In the genomic region with DNA sequence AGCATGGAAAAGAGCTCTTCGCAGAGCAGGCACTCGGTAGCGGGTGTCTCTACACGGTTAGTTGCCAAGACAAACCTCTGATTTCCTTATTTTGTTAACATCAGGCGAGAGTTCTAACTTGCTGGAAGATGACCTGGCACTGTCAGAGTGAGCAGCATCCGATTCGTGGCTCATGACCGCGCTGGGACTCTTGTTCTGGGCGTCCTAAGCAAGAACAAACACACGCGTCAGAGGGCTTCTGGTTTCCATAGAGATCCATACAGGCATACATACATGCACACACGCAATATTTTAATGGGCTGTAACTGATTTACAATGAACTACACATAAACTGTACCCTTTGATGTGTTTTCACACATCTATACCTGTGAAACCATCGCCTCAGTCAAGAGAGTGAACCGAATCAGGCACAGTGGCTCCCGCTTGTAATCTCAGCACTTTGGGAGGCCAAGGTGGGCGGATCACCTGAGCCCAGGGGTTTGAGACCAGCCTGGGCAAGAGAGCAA, we compare ENCODE assay signal across 13 cellular contexts. TPM values are rescaled to one million over a fixed set of nuclear protein-coding genes. Genes with fewer than 3 reads are reported as not detected.
DNase-seq lines count a peak whose midpoint lies in the region; ATAC-seq and TF ChIP-seq lines count a peak whose summit lies in the region.
"Not testable (repeated sequence)": the region's sequence is repeated elsewhere in the genome, so short reads cannot be mapped to it uniquely, and the experiment has no call there.
"Had no signal": no experiment of that assay in that cellular context is flagged by ENCODE, and none has a peak within 500 bp of the region (broad histone marks: within the 10 kb centered on the region; RNA-seq: fewer than 3 reads in every experiment).

No MANE protein-coding gene starts in this region.

- not testable (repeated sequence) for H3K9me3 Mint-ChIP-seq in CD8-positive, alpha-beta T cell; central memory CD8-positive, alpha-beta T cell; naive thymus-derived CD4-positive, alpha-beta T cell; stimulated activated effector memory CD8-positive, alpha-beta T cell treated with anti-CD3 and anti-CD28 coated beads, Interleukin-12 subunit alpha, Interleukin-12 subunit beta, amount 100 ng/mL, for 72 hours

- H3K36me3 Mint-ChIP-seq in CD8-positive, alpha-beta T cell; central memory CD8-positive, alpha-beta T cell (ENCODE audit: insufficient read depth); naive thymus-derived CD4-positive, alpha-beta T cell; stimulated activated effector memory CD8-positive, alpha-beta T cell treated with anti-CD3 and anti-CD28 coated beads, Interleukin-12 subunit alpha, Interleukin-12 subunit beta, amount 100 ng/mL, for 72 hours: not testable (repeated sequence)

- intact Hi-C loops in CD8-positive, alpha-beta T cell (cut with DNase I, micrococcal nuclease); naive thymus-derived CD4-positive, alpha-beta T cell (cut with micrococcal nuclease); aorta (cut with DNase I): not testable (repeated sequence)

- not testable (repeated sequence) for DNase-seq in CD8-positive, alpha-beta T cell; central memory CD8-positive, alpha-beta T cell (ENCODE audit: low spot score in 2 of 2); naive thymus-derived CD4-positive, alpha-beta T cell; stimulated activated effector memory CD8-positive, alpha-beta T cell treated with anti-CD3 and anti-CD28 coated beads, Interleukin-12 subunit alpha, Interleukin-12 subunit beta, amount 100 ng/mL, for 72 hours (ENCODE audit: low spot score in 2 of 2); aorta

- not testable (repeated sequence) for H3K27me3 ChIP-seq in CD8-positive, alpha-beta T cell (ENCODE audit: insufficient read depth, low read length); naive thymus-derived CD4-positive, alpha-beta T cell (ENCODE audit: control insufficient read depth in 2 of 2, insufficient read depth in 2 of 2, low read length in 2 of 2); aorta (ENCODE audit: control insufficient read depth in 1 of 2, insufficient read depth in 2 of 2, low read length in 1 of 2)

- peak; percentile 84 for ATAC-seq in CD8-positive, alpha-beta T cell
- peak; percentile 94 for ATAC-seq in central memory CD8-positive, alpha-beta T cell (replicated peaks; ENCODE audit: extremely low read depth, poor library complexity, severe bottlenecking)
- ATAC-seq in naive thymus-derived CD4-positive, alpha-beta T cell, result peak; percentile 38
- peak; percentile 57 for ATAC-seq in stimulated activated effector memory CD8-positive, alpha-beta T cell treated with anti-CD3 and anti-CD28 coated beads, Interleukin-12 subunit alpha, Interleukin-12 subunit beta, amount 100 ng/mL, for 72 hours
- ATAC-seq in aorta (ENCODE audit: low FRiP score), result peak; percentile 11

- H3K9me3 ChIP-seq in CD8-positive, alpha-beta T cell (ENCODE audit: low read length); naive thymus-derived CD4-positive, alpha-beta T cell (ENCODE audit: control insufficient read depth in 2 of 3, low read length in 3 of 3); aorta (ENCODE audit: control insufficient read depth, low read length): not testable (repeated sequence)

- H3K27ac ChIP-seq in CD8-positive, alpha-beta T cell (ENCODE audit: low read depth, low read length); naive thymus-derived CD4-positive, alpha-beta T cell (ENCODE audit: low read depth, low read length); aorta (ENCODE audit: low read depth in 1 of 2, low read length in 2 of 2): not testable (repeated sequence)

- H3K4me1 ChIP-seq in CD8-positive, alpha-beta T cell (ENCODE audit: insufficient read depth, low read length); naive thymus-derived CD4-positive, alpha-beta T cell (ENCODE audit: control insufficient read depth in 2 of 2, insufficient read depth in 2 of 2, low read length in 2 of 2); aorta (ENCODE audit: control insufficient read depth in 1 of 2, insufficient read depth in 2 of 2, low read length in 2 of 2): not testable (repeated sequence)

- CTCF ChIA-PET in CD8-positive, alpha-beta T cell (lab: Charles Lee); naive thymus-derived CD4-positive, alpha-beta T cell (lab: Charles Lee): not testable (repeated sequence)

- H3K27ac Mint-ChIP-seq in CD8-positive, alpha-beta T cell; central memory CD8-positive, alpha-beta T cell (ENCODE audit: low read depth); naive thymus-derived CD4-positive, alpha-beta T cell; stimulated activated effector memory CD8-positive, alpha-beta T cell treated with anti-CD3 and anti-CD28 coated beads, Interleukin-12 subunit alpha, Interleukin-12 subunit beta, amount 100 ng/mL, for 72 hours: not testable (repeated sequence)

- not testable (repeated sequence) for H3K36me3 ChIP-seq in CD8-positive, alpha-beta T cell (ENCODE audit: insufficient read depth, low read length); naive thymus-derived CD4-positive, alpha-beta T cell (ENCODE audit: control insufficient read depth in 2 of 3, insufficient read depth in 3 of 3, low read length in 3 of 3); aorta (ENCODE audit: control insufficient read depth in 1 of 2, insufficient read depth in 2 of 2, low read length in 1 of 2)

- H3K4me3 Mint-ChIP-seq in CD8-positive, alpha-beta T cell; central memory CD8-positive, alpha-beta T cell; naive thymus-derived CD4-positive, alpha-beta T cell; stimulated activated effector memory CD8-positive, alpha-beta T cell treated with anti-CD3 and anti-CD28 coated beads, Interleukin-12 subunit alpha, Interleukin-12 subunit beta, amount 100 ng/mL, for 72 hours: not testable (repeated sequence)

- not testable (repeated sequence) for H3K27me3 Mint-ChIP-seq in CD8-positive, alpha-beta T cell (ENCODE audit: low read depth); central memory CD8-positive, alpha-beta T cell; naive thymus-derived CD4-positive, alpha-beta T cell

- not testable (repeated sequence) for TF ChIP-seq CTCF in CD8-positive, alpha-beta T cell (IDR thresholded peaks at IDR 0.05)

- H3K4me3 ChIP-seq in CD8-positive, alpha-beta T cell (ENCODE audit: low read depth, low read length); naive thymus-derived CD4-positive, alpha-beta T cell (ENCODE audit: low read length); aorta (ENCODE audit: low read length in 2 of 2): not testable (repeated sequence)

- no CpG with 5 or more reads among the region's 17 CpGs for WGBS in aorta, 2 donors

- not testable (repeated sequence) for H3K4me1 Mint-ChIP-seq in CD8-positive, alpha-beta T cell (ENCODE audit: low read depth); central memory CD8-positive, alpha-beta T cell; naive thymus-derived CD4-positive, alpha-beta T cell; stimulated activated effector memory CD8-positive, alpha-beta T cell treated with anti-CD3 and anti-CD28 coated beads, Interleukin-12 subunit alpha, Interleukin-12 subunit beta, amount 100 ng/mL, for 72 hours

- POLR2A ChIA-PET in CD8-positive, alpha-beta T cell (lab: Charles Lee); naive thymus-derived CD4-positive, alpha-beta T cell (lab: Charles Lee): not testable (repeated sequence)

RNA-seq across cellular contexts. Expression of a gene that starts 35.5 kb away (rescaled TPM):
- under 1 TPM in 1 of 2 experiments, not detected in 1; 0.47 TPM for total RNA-seq in CD8-positive, alpha-beta T cell
- under 1 TPM in 1 of 5 experiments, not detected in 4; 0.41 TPM for total RNA-seq in naive thymus-derived CD4-positive, alpha-beta T cell
- not detected for polyA plus RNA-seq in naive thymus-derived CD4-positive, alpha-beta T cell
- total RNA-seq in aorta, result not detected
- under 1 TPM in 1 of 2 donors, not detected in 1; 0.10 TPM for polyA plus RNA-seq in aorta
- total RNA-seq: CD4-positive, CD25-positive, alpha-beta regulatory T cell; CD8-positive, alpha-beta memory T cell; G401; GM12878 had no signal
- polyA plus RNA-seq: CD14-positive monocyte; CD4-positive, CD25-positive, alpha-beta regulatory T cell; CD8-positive, alpha-beta memory T cell had no signal

RNA-seq across cellular contexts. Expression of a gene that starts 36.5 kb away (rescaled TPM):
- total RNA-seq in CD8-positive, alpha-beta T cell, result 10 to 100 TPM; 81.3 to 81.9 TPM
- 10 to 100 TPM; 65.2 to 83.6 (median 75.6) TPM for total RNA-seq in naive thymus-derived CD4-positive, alpha-beta T cell
- polyA plus RNA-seq in naive thymus-derived CD4-positive, alpha-beta T cell, result 10 to 100 TPM; 39.4 to 43.2 TPM
- 10 to 100 TPM; 67.0 to 67.1 TPM for total RNA-seq in aorta
- polyA plus RNA-seq in aorta, result 10 to 100 TPM; 55.8 to 60.9 TPM

RNA-seq across cellular contexts. Expression of a gene that starts 54.4 kb away (rescaled TPM):
- 1 to 10 TPM; 1.5 to 1.8 TPM for total RNA-seq in CD8-positive, alpha-beta T cell
- 10 to 100 TPM in 2 of 5 experiments, 1 to 10 TPM in 2, under 1 TPM in 1; 0.80 to 17.9 (median 7.7) TPM for total RNA-seq in naive thymus-derived CD4-positive, alpha-beta T cell
- 1 to 10 TPM; 2.3 to 2.9 TPM for polyA plus RNA-seq in naive thymus-derived CD4-positive, alpha-beta T cell
- not detected for total RNA-seq in aorta
- polyA plus RNA-seq in aorta, result 1 to 10 TPM in 1 of 2 donors, not detected in 1; 1.0 TPM
- total RNA-seq: A673, Daoy, G401, GM12878 had no signal
- polyA plus RNA-seq: AG04450, CD14-positive monocyte, GM12878 had no signal

Comparison
In these comparisons a context has a peak if more than half of its experiments do, and no peak if none do; other contexts are left out.
1. ATAC-seq: peak in every context shown above with its lines; median percentile 94 in central memory CD8-positive, alpha-beta T cell; 84 in CD8-positive, alpha-beta T cell; 57 in stimulated activated effector memory CD8-positive, alpha-beta T cell treated with anti-CD3 and anti-CD28 coated beads, Interleukin-12 subunit alpha, Interleukin-12 subunit beta, amount 100 ng/mL, for 72 hours; 38 in naive thymus-derived CD4-positive, alpha-beta T cell; 11 in aorta.